Comparison of ENCODE assay signal across 8 cellular contexts in genomic region chr17:19744492-19744891, GRCh38. TPM values are rescaled to one million over a fixed set of nuclear protein-coding genes. Genes with fewer than 3 reads are reported as not detected.
DNase-seq lines count a peak whose midpoint lies in the region; ATAC-seq, FAIRE-seq and TF ChIP-seq lines count a peak whose summit lies in the region.

No MANE protein-coding gene starts in this region.

- H3K14ac ChIP-seq in H1 (ENCODE audit: insufficient read length) = peak overlapping the region; percentile 98

- no peaks in the 10 kb centered on the region for H3K9me3 ChIP-seq in HUES48 (ENCODE audit: control insufficient read depth, insufficient read depth, low read length)
- no peaks in the 10 kb centered on the region for H3K9me3 ChIP-seq in H1 (ENCODE audit: insufficient read depth in 2 of 2, low read depth in 1 of 2, low read length in 1 of 2)
- H3K9me3 ChIP-seq in neural cell (ENCODE audit: low read length) = no peaks in the 10 kb centered on the region

- TF ChIP-seq RAD21 in H1 (IDR thresholded peaks at IDR 0.05 in 1 of 2, conservative IDR thresholded peaks at IDR 0.05 in 1 of 2; ENCODE audit: low read depth in 2 of 2, low read length in 2 of 2) = no peak
- no peak for TF ChIP-seq RAD21 in neural cell (conservative IDR thresholded peaks at IDR 0.05)

- peak overlapping the region; percentile 94 for H3K18ac ChIP-seq in H1 (ENCODE audit: extremely low read depth, low read length)

- peak overlapping the region; percentile 83; the same call in 1 of the 2 replicates for H2BK5ac ChIP-seq in H1 (ENCODE audit: low read depth, low read length)

- no peaks in the 10 kb centered on the region for H3K9me2 ChIP-seq in neural cell (ENCODE audit: insufficient read depth, low read length)

- no peak for ATAC-seq in HG02840 (IDR thresholded peaks at IDR 0.05; ENCODE audit: low FRiP score, unreplicated experiment)

- peak overlapping the region; percentile 17 for H3K23ac ChIP-seq in H1 (ENCODE audit: insufficient read length)

- H4K5ac ChIP-seq in H1 (ENCODE audit: insufficient read length, low read depth, low read length) = peak overlapping the region; percentile 86

- H3K56ac ChIP-seq in H1 (replicated peaks; ENCODE audit: insufficient read length, low read depth, low read length) = no peak overlapping the region

- H2AFZ ChIP-seq in H1 (ENCODE audit: low read length) (peak overlapping the region; percentile 94; the same call in 1 of the 2 replicates), neural cell (ENCODE audit: low read depth, low read length) (no peak overlapping the region)

- FAIRE-seq in H1 (lab: Jason Lieb, UNC) (no peak), GM12891 (lab: Jason Lieb, UNC) (no peak)

- H3K79me1 ChIP-seq in H1 (ENCODE audit: low read depth, low read length) = no peaks in the 10 kb centered on the region

- no peaks in the 10 kb centered on the region for H3F3A ChIP-seq in neural cell (ENCODE audit: insufficient read depth, low read length, poor library complexity, severe bottlenecking)

- DNase-seq in BJ (ENCODE audit: low read depth) = no peak
- DNase-seq in H1 (ENCODE audit: low read depth in 1 of 2, low spot score in 2 of 2) = peak in 1 of 2 experiments; percentile 69
- DNase-seq in ecto neural progenitor cell (ENCODE audit: low spot score) = no peak
- DNase-seq in hepatic stellate cell (ENCODE audit: low spot score) = no peak
- no peak for DNase-seq in GM12891 (ENCODE audit: insufficient read length, low spot score)

- H3K4ac ChIP-seq in H1 (replicated peaks; ENCODE audit: insufficient read length, low read depth, low read length) = peak overlapping the region; percentile 47

- H4K8ac ChIP-seq in H1 (ENCODE audit: extremely low read depth, insufficient read depth, low read length) = peak overlapping the region; percentile 90

- no peak overlapping the region for H3K9ac ChIP-seq in HUES48 (ENCODE audit: low read depth, low read length)
- peak overlapping the region in 1 of 4 experiments; percentile 19; a peak in 2 of 7 replicates for H3K9ac ChIP-seq in H1 (replicated peaks in 1 of 4; ENCODE audit: extremely low read depth in 1 of 4, low read depth in 3 of 4, low read length in 3 of 4)
- peak overlapping the region; percentile 16 for H3K9ac ChIP-seq in neural cell (ENCODE audit: low read length)

- H3K4me1 ChIP-seq in HUES48 (ENCODE audit: control insufficient read depth, insufficient read depth, low read length) = peaks cover 2% of the 10 kb centered on the region; the same call in 1 of the 2 replicates
- peaks cover 0 to 9% (median 5%) of the 10 kb centered on the region in 4 experiments; a peak in 5 of 7 replicates for H3K4me1 ChIP-seq in H1 (replicated peaks in 1 of 4; ENCODE audit: control insufficient read depth in 3 of 4, insufficient read depth in 4 of 4, low read length in 3 of 4)

- H3K4me2 ChIP-seq in H1 (ENCODE audit: insufficient read depth in 1 of 2, low read depth in 2 of 2, low read length in 2 of 2) = peak overlapping the region; percentile 74 to 87
- H3K4me2 ChIP-seq in neural cell (ENCODE audit: low read length) = no peak overlapping the region

- H4K91ac ChIP-seq in H1 (replicated peaks; ENCODE audit: insufficient read length, low read length) = peak overlapping the region; percentile 88

- TF ChIP-seq POLR2A in H1 (IDR thresholded peaks at IDR 0.05; ENCODE audit: control extremely low read depth in 1 of 2, low read depth in 2 of 2, low read length in 2 of 2) = no peak
- TF ChIP-seq POLR2A in GM12891 (IDR thresholded peaks at IDR 0.05; ENCODE audit: low read depth, low read length) = no peak

- peak overlapping the region; percentile 84; the same call in 1 of the 2 replicates for H2BK12ac ChIP-seq in H1 (ENCODE audit: low read depth, low read length)

- H3K27ac ChIP-seq in HUES48 (ENCODE audit: low read depth, low read length) (no peak overlapping the region), H1 (ENCODE audit: low read depth, low read length) (no peak overlapping the region), neural cell (ENCODE audit: low read length) (no peak overlapping the region)

- peaks cover 4% of the 10 kb centered on the region; the same call in 1 of the 2 replicates for H3K23me2 ChIP-seq in H1 (ENCODE audit: low read depth, low read length)

- H3K27me3 ChIP-seq in BJ (ENCODE audit: control insufficient read depth, insufficient read depth, low read length) = peaks cover 7% of the 10 kb centered on the region; the same call in 1 of the 2 replicates
- peaks cover 7% of the 10 kb centered on the region; the same call in 1 of the 2 replicates for H3K27me3 ChIP-seq in HUES48 (ENCODE audit: control insufficient read depth, insufficient read depth, low read length)
- peaks cover 0 to 6% (median 1%) of the 10 kb centered on the region in 4 experiments; a peak in 4 of 7 replicates for H3K27me3 ChIP-seq in H1 (replicated peaks in 1 of 4; ENCODE audit: control insufficient read depth in 3 of 4, extremely low read depth in 1 of 4, insufficient read depth in 3 of 4, low read length in 3 of 4)
- H3K27me3 ChIP-seq in neural cell (ENCODE audit: insufficient read depth, low read depth, low read length) = no peaks in the 10 kb centered on the region

- TF ChIP-seq EP300 in H1 (IDR thresholded peaks at IDR 0.05; ENCODE audit: borderline replicate concordance in 1 of 2, low read depth in 2 of 2, low read length in 2 of 2) = no peak
- TF ChIP-seq EP300 in neural cell (conservative IDR thresholded peaks at IDR 0.05; ENCODE audit: poor library complexity, severe bottlenecking) = no peak

- TF ChIP-seq CTCF in BJ (IDR thresholded peaks at IDR 0.05; ENCODE audit: insufficient read depth, low read depth, low read length) (no peak), H1 (IDR thresholded peaks at IDR 0.05; ENCODE audit: control extremely low read depth in 1 of 3, insufficient read depth in 1 of 3, low read depth in 1 of 3, low read length in 3 of 3) (no peak), neural cell (IDR thresholded peaks at IDR 0.05; ENCODE audit: poor library complexity, severe bottlenecking) (no peak)

- H4K20me1 ChIP-seq in H1 (replicated peaks in 1 of 2; ENCODE audit: control insufficient read depth in 1 of 2, insufficient read depth in 2 of 2, low read length in 2 of 2) = no peaks in the 10 kb centered on the region
- H4K20me1 ChIP-seq in neural cell (ENCODE audit: insufficient read depth) = no peaks in the 10 kb centered on the region

- H2BK120ac ChIP-seq in H1 (replicated peaks; ENCODE audit: low read depth, low read length) = no peak overlapping the region

- no peak overlapping the region for H2BK20ac ChIP-seq in H1 (ENCODE audit: low read length)

- CTCF ChIA-PET in BJ (lab: Yijun Ruan, JAX) (interaction anchor here (0.7 to 4.6 kb wide), 14 partner anchors 10 to 403 kb away, joined by 3 to 34 read pairs (median 4); partner anchors contain the start of genes ALDH3A2 and B9D1), H1 (lab: Charles Lee; ENCODE audit: partially characterized antibody) (interaction anchor here (0.7 to 5.4 kb wide), 27 partner anchors 9 to 381 kb away, joined by 3 to 44 read pairs (median 4); partner anchors contain the start of genes ALDH3A2, B9D1 and MAPK7)

- WGBS in H1 (ENCODE audit: extremely low coverage in 1 of 2, insufficient coverage in 1 of 2, insufficient read length in 1 of 2, insufficient replicate concordance in 2 of 2, low coverage in 1 of 2, low lambda C conversion rate in 2 of 2, missing lambda C conversion rate in 1 of 2), 2 experiments = 52% methylated on average over 4 of the region's 26 CpGs; no CpG with 5 or more reads in 1 of the 2 experiments

- no peak overlapping the region; the same call in 1 of the 2 replicates for H2BK15ac ChIP-seq in H1 (ENCODE audit: low read length)

- no peak overlapping the region for H2AK5ac ChIP-seq in H1 (ENCODE audit: low read depth, low read length)

- H3K79me2 ChIP-seq in H1 (ENCODE audit: control insufficient read depth in 1 of 2, insufficient read depth in 2 of 2, low read length in 2 of 2) (no peaks in the 10 kb centered on the region), neural cell (replicated peaks; ENCODE audit: insufficient read depth, low read length) (no peaks in the 10 kb centered on the region)

- H3K4me3 ChIP-seq in BJ (ENCODE audit: low read depth, low read length) (peak overlapping the region; percentile 21), HUES48 (ENCODE audit: low read depth, low read length) (peak overlapping the region; percentile 51), H1 (ENCODE audit: extremely low read depth in 1 of 4, insufficient read depth in 2 of 4, low read depth in 3 of 4, low read length in 4 of 4) (peak overlapping the region; percentile 23 to 59 (median 36); a peak in 6 of 8 replicates), neural cell (ENCODE audit: low read length) (peak overlapping the region; percentile 55)

- POLR2A ChIA-PET in BJ (lab: Charles Lee) (no interaction called here), H1 (lab: Charles Lee; ENCODE audit: partially characterized antibody) (interaction anchor here (0.9 to 1.1 kb wide), 4 partner anchors 18 to 252 kb away, joined by 3 to 5 read pairs (median 4); partner anchors contain the start of gene ALDH3A2)

- H3K36me3 ChIP-seq in BJ (ENCODE audit: control insufficient read depth, insufficient read depth, low read length) = no peaks in the 10 kb centered on the region
- no peaks in the 10 kb centered on the region for H3K36me3 ChIP-seq in HUES48 (ENCODE audit: control insufficient read depth, insufficient read depth, low read length)
- no peaks in the 10 kb centered on the region for H3K36me3 ChIP-seq in H1 (ENCODE audit: control insufficient read depth in 2 of 4, insufficient read depth in 4 of 4, low read length in 3 of 4)
- no peaks in the 10 kb centered on the region for H3K36me3 ChIP-seq in neural cell (ENCODE audit: insufficient read depth, low read length)

RNA-seq across cellular contexts. Expression of gene ALDH3A1, which starts 3.6 kb away (rescaled TPM):
- polyA plus RNA-seq in BJ (2011; rRNA removed) = 0.11 and 0.20 TPM in 2 replicates
- 1.2 TPM in 1 of 2 replicates, not detected in the other for polyA minus RNA-seq in BJ (2011; rRNA and poly(A)+ RNA removed)
- 0.37 and 0.46 TPM in 2 replicates for total RNA-seq in H1 (2021; fragmentation: NEBNext Ultra II Directional; extraction: Animal tissue kit (Norgen Biotek cat#: 25700))
- polyA plus RNA-seq in H1 (2011; rRNA removed) = 0.75 and 1.4 TPM in 2 replicates
- 0.43 TPM for polyA plus RNA-seq in H1 (2011; cell fraction: cytosol; rRNA removed)
- 1.1 TPM for polyA plus RNA-seq in H1 (2011; cell fraction: nucleus; rRNA removed)
- polyA plus RNA-seq in H1 (2012, experiment 1 of 2) = 0.23 to 0.94 TPM (median 0.48 TPM) in 4 replicates
- polyA plus RNA-seq in H1 (2012, experiment 2 of 2) = 0.30 TPM
- 0.30 TPM for polyA plus RNA-seq in H1 (2013, experiment 1 of 2)
- 0.09 TPM for polyA plus RNA-seq in H1 (2013, experiment 2 of 2)
- 0.69 and 0.83 TPM in 2 replicates for polyA minus RNA-seq in H1 (2011; rRNA and poly(A)+ RNA removed)
- polyA minus RNA-seq in H1 (2011; cell fraction: cytosol; rRNA and poly(A)+ RNA removed) = not detected
- polyA minus RNA-seq in H1 (2011; cell fraction: nucleus; rRNA and poly(A)+ RNA removed) = 1.3 TPM
- 0.10 TPM in 1 of 2 replicates, not detected in the other for polyA plus RNA-seq in neural cell
- not detected in 2 replicates for polyA minus RNA-seq in neural cell
- 1.1 TPM for polyA plus RNA-seq in GM12891 (2012; ENCODE audit: low read depth, missing spikeins)

RNA-seq across cellular contexts. Expression of gene SLC47A2, which starts 28.1 kb away (rescaled TPM):
- not detected in 2 replicates for polyA plus RNA-seq in BJ (2011; rRNA removed)
- polyA minus RNA-seq in BJ (2011; rRNA and poly(A)+ RNA removed) = not detected in 2 replicates
- not detected in 2 replicates for total RNA-seq in H1 (2021; fragmentation: NEBNext Ultra II Directional; extraction: Animal tissue kit (Norgen Biotek cat#: 25700))
- polyA plus RNA-seq in H1 (2011; rRNA removed) = not detected in 2 replicates
- not detected for polyA plus RNA-seq in H1 (2011; cell fraction: cytosol; rRNA removed)
- not detected for polyA plus RNA-seq in H1 (2011; cell fraction: nucleus; rRNA removed)
- 0.07 to 0.09 TPM in 2 of 4 replicates, not detected in the others for polyA plus RNA-seq in H1 (2012, experiment 1 of 2)
- polyA plus RNA-seq in H1 (2012, experiment 2 of 2) = not detected
- not detected for polyA plus RNA-seq in H1 (2013, experiment 1 of 2)
- not detected for polyA plus RNA-seq in H1 (2013, experiment 2 of 2)
- not detected in 2 replicates for polyA minus RNA-seq in H1 (2011; rRNA and poly(A)+ RNA removed)
- polyA minus RNA-seq in H1 (2011; cell fraction: cytosol; rRNA and poly(A)+ RNA removed) = not detected
- not detected for polyA minus RNA-seq in H1 (2011; cell fraction: nucleus; rRNA and poly(A)+ RNA removed)
- polyA plus RNA-seq in neural cell = not detected in 2 replicates
- not detected in 2 replicates for polyA minus RNA-seq in neural cell
- polyA plus RNA-seq in GM12891 (2012; ENCODE audit: low read depth, missing spikeins) = not detected
